In genomic region chr2:205903549-205904129, GRCh38 we compare ENCODE assay signal across 8 cellular contexts.
A peak's percentile ranks its signal among the peaks of the same experiment; 100 is the strongest.
DNase-seq lines count a peak whose midpoint lies in the region; ATAC-seq and TF ChIP-seq lines count a peak whose summit lies in the region.

No MANE protein-coding gene starts in this region.

- peak; percentile 77 for DNase-seq in DMS53 (lab: John Stamatoyannopoulos, UW)
- peak; percentile 24 for DNase-seq in HK-2 (ENCODE audit: unreplicated experiment)
- peak; percentile 36 to 77 (median 57) for DNase-seq in adrenal gland
- DNase-seq in mucosa of gallbladder (ENCODE audit: low spot score): peak; percentile 30
- no peak for DNase-seq in GOT3 (lab: John Stamatoyannopoulos, UW)
- no peak for DNase-seq in activated CD8-positive, alpha-beta memory T cell treated with anti-CD3 and anti-CD28 coated beads, Interleukin-2, amount 50 U/mL, for 4 hours
- no peak for DNase-seq in NCI-H1930 (lab: John Stamatoyannopoulos, UW)

- ATAC-seq in GM19328 (IDR thresholded peaks at IDR 0.05; ENCODE audit: unreplicated experiment): peak; percentile 76

- H3K27ac ChIP-seq in adrenal gland: peak overlapping the region in 1 of 5 donors; percentile 69

- no peaks in the 10 kb centered on the region for H3K9me3 ChIP-seq in adrenal gland (replicated peaks in 1 of 3)

- 49 to 56% (median 54%) methylated on average over 10 of the region's 10 CpGs for WGBS in adrenal gland, 4 donors

- peak; percentile 26 to 69 (median 60) for TF ChIP-seq CTCF in adrenal gland (IDR thresholded peaks at IDR 0.05)

- H3K4me3 ChIP-seq in adrenal gland: no peak overlapping the region

- intact Hi-C loops in adrenal gland (cut with DNase I): no loop called here

- H3K36me3 ChIP-seq in adrenal gland (replicated peaks in 1 of 2): no peaks in the 10 kb centered on the region

- no peak for TF ChIP-seq POLR2A in adrenal gland (IDR thresholded peaks at IDR 0.05)

- H3K4me1 ChIP-seq in adrenal gland (replicated peaks in 1 of 2): peaks cover 0 to 7% of the 10 kb centered on the region in 2 donors

- peaks cover 4% of the 10 kb centered on the region for H3K27me3 ChIP-seq in adrenal gland

Comparison
In these comparisons a context has a peak if more than half of its experiments do, and no peak if none do; other contexts are left out.
1. DNase-seq: peak in DMS53 (single experiment), HK-2 (single experiment), adrenal gland (7 of 7) and mucosa of gallbladder (single experiment); none in GOT3 (single experiment), activated CD8-positive, alpha-beta memory T cell treated with anti-CD3 and anti-CD28 coated beads, Interleukin-2, amount 50 U/mL, for 4 hours (single experiment) and NCI-H1930 (0 of 2).